In genomic region chr2:98175811-98176210, GRCh38 we compare ENCODE assay signal across 10 cellular contexts.
A peak's percentile ranks its signal among the peaks of the same experiment; 100 is the strongest.
DNase-seq lines count a peak whose midpoint lies in the region; ATAC-seq and TF ChIP-seq lines count a peak whose summit lies in the region.
"Had no signal": no experiment of that assay in that cellular context is flagged by ENCODE, and none has a peak within 500 bp of the region (broad histone marks: within the 10 kb centered on the region; RNA-seq: fewer than 3 reads in every experiment).

No MANE protein-coding gene starts in this region.

- peak; percentile 44 for DNase-seq in COLO668 (lab: John Stamatoyannopoulos, UW; ENCODE audit: unreplicated experiment)
- DNase-seq in GM13976 (ENCODE audit: low spot score), result peak; percentile 33
- DNase-seq in RPMI8226, result peak; percentile 14
- DNase-seq in iPS DF 19.7 (ENCODE audit: low read depth, low spot score), result peak; percentile 23
- no peak for DNase-seq in effector CD8-positive, alpha-beta T cell (lab: John Stamatoyannopoulos, UW)
- DNase-seq: T-helper 9 cell, thyroid gland had no signal

- no peak for ATAC-seq in GM18873 (IDR thresholded peaks at IDR 0.05; ENCODE audit: low FRiP score, unreplicated experiment)
- ATAC-seq in GM18502 (IDR thresholded peaks at IDR 0.05; ENCODE audit: poor library complexity, unreplicated experiment), result no peak
- ATAC-seq in HG02973 (IDR thresholded peaks at IDR 0.05; ENCODE audit: unreplicated experiment), result no peak

- peak; percentile 15 for TF ChIP-seq CTCF in GM13976 (IDR thresholded peaks at IDR 0.05; ENCODE audit: borderline replicate concordance, control extremely low read depth, extremely low read depth, insufficient read depth, missing control alignments)

- in situ Hi-C loops in GM13976 (cut with MboI; ENCODE audit: low sequenced_read_pairs, unreplicated experiment), result no loop called here
